In genomic region chr19:33208904-33209843, GRCh38 we compare ENCODE assay signal across 2 cellular contexts.
TF ChIP-seq lines count a peak whose summit lies in the region.

No MANE protein-coding gene starts in this region.

TF ChIP-seq in liver, 16 proteins besides CTCF, POLR2A, EP300 and RAD21:
- TF ChIP-seq NR2F2 (IDR thresholded peaks at IDR 0.05) (no peak), EGR1 (IDR thresholded peaks at IDR 0.05; ENCODE audit: low read depth in 2 of 2) (no peak), REST (IDR thresholded peaks at IDR 0.05) (no peak), JUND (IDR thresholded peaks at IDR 0.05) (no peak), RXRA (IDR thresholded peaks at IDR 0.05) (no peak), HNF4A (conservative IDR thresholded peaks at IDR 0.05) (no peak), ZBTB33 (IDR thresholded peaks at IDR 0.05) (no peak), FOXA2 (IDR thresholded peaks at IDR 0.05) (no peak), ATF3 (IDR thresholded peaks at IDR 0.05) (no peak), SP1 (IDR thresholded peaks at IDR 0.05) (no peak), GABPA (IDR thresholded peaks at IDR 0.05 in 1 of 2, conservative IDR thresholded peaks at IDR 0.05 in 1 of 2) (no peak)

TF ChIP-seq in HepG2, 621 proteins besides CTCF, POLR2A, EP300 and RAD21:
- TF ChIP-seq POLR2AphosphoS2 (IDR thresholded peaks at IDR 0.05; ENCODE audit: low read depth, low read length) (no peak), ZNF124 (CRISPR knock-in tag; IDR thresholded peaks at IDR 0.05) (no peak), PBX3 (CRISPR knock-in tag; IDR thresholded peaks at IDR 0.05; ENCODE audit: borderline replicate concordance) (no peak), ZBTB26 (CRISPR knock-in tag; IDR thresholded peaks at IDR 0.05; ENCODE audit: borderline replicate concordance) (no peak), GMEB1 (CRISPR knock-in tag; IDR thresholded peaks at IDR 0.05; ENCODE audit: borderline replicate concordance) (no peak), NFIB (CRISPR knock-in tag; IDR thresholded peaks at IDR 0.05; ENCODE audit: borderline replicate concordance) (no peak), NR3C1 (CRISPR knock-in tag; IDR thresholded peaks at IDR 0.05) (no peak), ZNF878 (CRISPR knock-in tag; IDR thresholded peaks at IDR 0.05) (no peak), MXD3 (CRISPR knock-in tag; IDR thresholded peaks at IDR 0.05) (no peak), ZNF839 (CRISPR knock-in tag; IDR thresholded peaks at IDR 0.05; ENCODE audit: borderline replicate concordance) (no peak), TEAD3 (CRISPR knock-in tag; optimal IDR thresholded peaks at IDR 0.05; ENCODE audit: borderline replicate concordance) (no peak), MLX (CRISPR knock-in tag; IDR thresholded peaks at IDR 0.05) (no peak), SIN3B (IDR thresholded peaks at IDR 0.05; ENCODE audit: low read length) (no peak)
